ENCODE assay signal across 37 cellular contexts in genomic region chr20:38782275-38782674, GRCh38. TPM values are rescaled to one million over a fixed set of nuclear protein-coding genes. Genes with fewer than 3 reads are reported as not detected.
"Had no signal": no experiment of that assay in that cellular context is flagged by ENCODE, and none has a peak within 500 bp of the region (broad histone marks: within the 10 kb centered on the region; RNA-seq: fewer than 3 reads in every experiment).

No MANE protein-coding gene starts in this region.

- H3K9me3 ChIP-seq: gastroesophageal sphincter, mucosa of descending colon, neutrophil, ovary, sigmoid colon, stomach, thyroid gland, upper lobe of left lung, vagina had no signal

- H3K4me1 ChIP-seq: gastroesophageal sphincter, sigmoid colon, stomach, thyroid gland, upper lobe of left lung, vagina had no signal

- H3K27me3 ChIP-seq: brain microvascular endothelial cell, dorsolateral prefrontal cortex, gastroesophageal sphincter, neutrophil, ovary, sigmoid colon, stomach, thyroid gland, upper lobe of left lung, vagina had no signal

- H3K27ac ChIP-seq: brain microvascular endothelial cell, coronary artery, dorsolateral prefrontal cortex, gastroesophageal sphincter, neutrophil, ovary, sigmoid colon, stomach, thyroid gland, upper lobe of left lung, vagina had no signal

- DNase-seq: activated CD4-positive, alpha-beta T cell treated with anti-CD3 and anti-CD28 coated beads for 4 hours; activated CD4-positive, alpha-beta T cell treated with anti-CD3 and anti-CD28 coated beads, Interleukin-2, amount 50 U/mL, for 48 hours; activated CD8-positive, alpha-beta memory T cell treated with anti-CD3 and anti-CD28 coated beads for 24 hours; activated effector memory CD4-positive, alpha-beta T cell treated with anti-CD3 and anti-CD28 coated beads, Interleukin-2, amount 50 U/mL, for 16 hours; activated naive CD4-positive, alpha-beta T cell treated with anti-CD3 and anti-CD28 coated beads for 36 hours; activated naive CD8-positive, alpha-beta T cell treated with anti-CD3 and anti-CD28 coated beads for 36 hours; brain microvascular endothelial cell; dorsolateral prefrontal cortex; effector memory CD4-positive, alpha-beta T cell; erythroblast; head of caudate nucleus; hippocampal formation; immature natural killer cell; mucosa of descending colon; ovary; retina; sigmoid colon; small intestine; stimulated activated CD4-positive, alpha-beta T cell treated with anti-CD3 and anti-CD28 coated beads, Interleukin-4, amount 100 ng/mL, for 4 hours; stimulated activated CD8-positive, alpha-beta memory T cell treated with anti-CD3 and anti-CD28 coated beads, Interleukin-4, amount 100 ng/mL, for 48 hours; stimulated activated naive B cell treated with anti-CD40 and anti-IgM and Interleukin-4, amounts not matched to agents 10 μg/mL and 1 μg/mL and 100 μg/mL, for 72 hours; stomach; T-cell; thyroid gland; upper lobe of left lung had no signal

- ATAC-seq: gastroesophageal sphincter; mucosa of descending colon; natural killer cell treated with Interleukin-12 subunit alpha and Interleukin-12 subunit beta and Interleukin-15 and Interleukin-18, amount 100 ng/mL, for 72 hours; stimulated activated naive B cell treated with anti-CD40 and anti-IgM and Interleukin-4, amounts not matched to agents 10 μg/mL and 1 μg/mL and 100 μg/mL, for 72 hours; T-cell had no signal

- H3K4me3 ChIP-seq: coronary artery, dorsolateral prefrontal cortex, gastroesophageal sphincter, lung, mucosa of descending colon, ovary, sigmoid colon, stomach, thyroid gland, upper lobe of left lung, vagina had no signal

- H3K36me3 ChIP-seq: brain microvascular endothelial cell, gastroesophageal sphincter, neutrophil, ovary, sigmoid colon, stomach, thyroid gland, upper lobe of left lung, vagina had no signal

RNA-seq across cellular contexts. Expression of gene PPP1R16B, which starts 23.2 kb away (rescaled TPM):
- total RNA-seq: progenitor cell of endocrine pancreas had no signal

RNA-seq across cellular contexts. Expression of gene SLC32A1, which starts 58.0 kb away (rescaled TPM):
- total RNA-seq: activated naive CD4-positive, alpha-beta T cell treated with anti-CD3 and anti-CD28 coated beads for 36 hours; activated naive CD8-positive, alpha-beta T cell treated with anti-CD3 and anti-CD28 coated beads for 36 hours; astrocyte; cardiac septum; gastroesophageal sphincter; kidney epithelial cell; lung; mesenteric fat pad; myocyte; natural killer cell treated with Interleukin-12 subunit alpha and Interleukin-12 subunit beta and Interleukin-15 and Interleukin-18, amount 100 ng/mL, for 72 hours; ovary; progenitor cell of endocrine pancreas; sigmoid colon; stomach; T-cell; thyroid gland; upper lobe of left lung; vagina had no signal
- polyA plus RNA-seq: immature natural killer cell, lung, ovary, small intestine, stomach had no signal
